26 cellular contexts compared by ENCODE assay signal in genomic region chr2:47201224-47201623, GRCh38. TPM values are rescaled to one million over a fixed set of nuclear protein-coding genes. Genes with fewer than 3 reads are reported as not detected.
DNase-seq lines count a peak whose midpoint lies in the region; FAIRE-seq and TF ChIP-seq lines count a peak whose summit lies in the region.
"Had no signal": no experiment of that assay in that cellular context is flagged by ENCODE, and none has a peak within 500 bp of the region (broad histone marks: within the 10 kb centered on the region; RNA-seq: fewer than 3 reads in every experiment).

No MANE protein-coding gene starts in this region.

- no peaks in the 10 kb centered on the region for H3K79me2 ChIP-seq in astrocyte (ENCODE audit: insufficient read depth, low read length)

- no peaks in the 10 kb centered on the region for H3K27me3 ChIP-seq in astrocyte (ENCODE audit: insufficient read depth, low read length)
- no peaks in the 10 kb centered on the region for H3K27me3 ChIP-seq in WERI-Rb-1 (ENCODE audit: insufficient read depth, low read depth, severe bottlenecking)
- H3K27me3 ChIP-seq: gastroesophageal sphincter, neutrophil, SJCRH30 had no signal

- H3K4me2 ChIP-seq in astrocyte (ENCODE audit: low read length) = peak overlapping the region; percentile 10

- no peak overlapping the region for H3K9ac ChIP-seq in astrocyte (ENCODE audit: low read length)

- TF ChIP-seq CTCF in astrocyte (IDR thresholded peaks at IDR 0.05; ENCODE audit: insufficient read depth, low read depth, low read length) = no peak
- TF ChIP-seq CTCF in WERI-Rb-1 (IDR thresholded peaks at IDR 0.05; ENCODE audit: low read depth, low read length) = no peak
- TF ChIP-seq CTCF in GM20000 (IDR thresholded peaks at IDR 0.05; ENCODE audit: extremely low read depth, missing control alignments) = no peak

- no peaks in the 10 kb centered on the region for H3K36me3 ChIP-seq in astrocyte (ENCODE audit: insufficient read depth, low read length)
- no peaks in the 10 kb centered on the region for H3K36me3 ChIP-seq in WERI-Rb-1
- H3K36me3 ChIP-seq: gastroesophageal sphincter, neutrophil, SJCRH30 had no signal

- no peak overlapping the region for H3K4me3 Mint-ChIP-seq in astrocyte (ENCODE audit: unreplicated experiment)
- H3K4me3 Mint-ChIP-seq: activated naive CD4-positive, alpha-beta T cell treated with anti-CD3 and anti-CD28 coated beads for 36 hours; B cell; T-helper 17 cell had no signal

- H3K27me3 Mint-ChIP-seq in astrocyte (ENCODE audit: low read depth, unreplicated experiment) = peaks cover 4% of the 10 kb centered on the region

- H3K36me3 Mint-ChIP-seq in astrocyte (ENCODE audit: low read depth, unreplicated experiment) = no peaks in the 10 kb centered on the region

- no peak overlapping the region for H2AFZ ChIP-seq in astrocyte (ENCODE audit: low read depth, low read length)

- peaks cover 31% of the 10 kb centered on the region for H3K4me1 ChIP-seq in astrocyte (ENCODE audit: insufficient read depth, low read length)
- H3K4me1 ChIP-seq: gastroesophageal sphincter had no signal

- no peak overlapping the region for H3K4me3 ChIP-seq in astrocyte (ENCODE audit: insufficient read depth, low read depth, low read length)
- H3K4me3 ChIP-seq in WERI-Rb-1 (ENCODE audit: low read depth, low read length) = no peak overlapping the region
- H3K4me3 ChIP-seq: gastroesophageal sphincter, SJCRH30 had no signal

- no peaks in the 10 kb centered on the region for H3K9me3 ChIP-seq in astrocyte (ENCODE audit: insufficient read depth, low read depth, low read length)
- no peaks in the 10 kb centered on the region for H3K9me3 ChIP-seq in WERI-Rb-1 (ENCODE audit: severe bottlenecking)
- H3K9me3 ChIP-seq: gastroesophageal sphincter, neutrophil, SJCRH30 had no signal

- H3K4me1 Mint-ChIP-seq in astrocyte (ENCODE audit: low read depth, unreplicated experiment) = peaks cover 44% of the 10 kb centered on the region
- H3K4me1 Mint-ChIP-seq: B cell, T-helper 17 cell had no signal

- H3K27ac Mint-ChIP-seq in astrocyte (ENCODE audit: unreplicated experiment) = peak overlapping the region; percentile 84
- H3K27ac Mint-ChIP-seq: activated naive CD4-positive, alpha-beta T cell treated with anti-CD3 and anti-CD28 coated beads for 36 hours; B cell; T-helper 17 cell had no signal

- H3K27ac ChIP-seq in astrocyte (ENCODE audit: low read depth, low read length) (no peak overlapping the region), WERI-Rb-1 (no peak overlapping the region)
- H3K27ac ChIP-seq: gastroesophageal sphincter, neutrophil, SJCRH30, VCaP had no signal

- peaks cover 3% of the 10 kb centered on the region for H3K9me3 Mint-ChIP-seq in astrocyte (ENCODE audit: unreplicated experiment)

- no peaks in the 10 kb centered on the region for H4K20me1 ChIP-seq in astrocyte (ENCODE audit: insufficient read depth, low read length)

- DNase-seq in HT-29 (ENCODE audit: low spot score) = peak; percentile 57
- peak; percentile 49 for DNase-seq in astrocyte (ENCODE audit: low read depth)
- DNase-seq in iris pigment epithelial cell (ENCODE audit: low read depth) = peak; percentile 72
- DNase-seq in stromal cell of bone marrow (ENCODE audit: low read depth) = peak; percentile 65
- no peak for DNase-seq in WERI-Rb-1
- DNase-seq in NCI-H1694 treated with DMSO at 0.1 percent for 48 hours (lab: John Stamatoyannopoulos, UW) = no peak
- no peak for DNase-seq in GM20000 (ENCODE audit: low spot score)
- DNase-seq: activated CD4-positive, alpha-beta T cell treated with anti-CD3 and anti-CD28 coated beads, Interleukin-2, amount 50 U/mL, for 48 hours; activated naive CD4-positive, alpha-beta T cell treated with anti-CD3 and anti-CD28 coated beads for 36 hours; activated T-cell treated with anti-CD3 and anti-CD28 coated beads, Interleukin-2, amount 50 U/mL, for 1 hour; COR-L47; cortex of kidney; left cardiac atrium; NCI-H1436 treated with DMSO at 0.1 percent for 48 hours; NCI-H2171 treated with DMSO at 0.1 percent for 48 hours; retina; SJCRH30; stimulated activated CD4-positive, alpha-beta T cell treated with anti-CD3 and anti-CD28 coated beads, Interleukin-15, amount 100 ng/mL, for 24 hours; T-helper 17 cell had no signal

- FAIRE-seq in astrocyte (lab: Jason Lieb, UNC) = no peak
- FAIRE-seq: GM18507, HepG2 had no signal

RNA-seq across cellular contexts. Expression of gene CALM2, which starts 24.9 kb away (rescaled TPM):
- 219 and 239 TPM in 2 replicates for total RNA-seq in HT-29 (2014; rRNA removed; shearing (Covaris generic))
- total RNA-seq in astrocyte = 749 and 839 TPM in 2 replicates

RNA-seq across cellular contexts. Expression of gene STPG4, which starts 46.1 kb away (rescaled TPM):
- 6.9 and 7.1 TPM in 2 replicates for total RNA-seq in HT-29 (2014; rRNA removed; shearing (Covaris generic))
- total RNA-seq in astrocyte = 0.55 and 0.64 TPM in 2 replicates
- total RNA-seq: left cardiac atrium, MCF 10A had no signal

Comparison
In these comparisons a context has a peak if more than half of its experiments do, and no peak if none do; other contexts are left out.
1. DNase-seq: peak in HT-29 (single experiment), astrocyte (single experiment), iris pigment epithelial cell (single experiment) and stromal cell of bone marrow (single experiment); none in WERI-Rb-1 (single experiment), NCI-H1694 treated with DMSO at 0.1 percent for 48 hours (single experiment) and GM20000 (single experiment).